ENCODE assay signal across 21 cellular contexts in genomic region chr6:153927867-153928266, GRCh38.
A peak's percentile ranks its signal among the peaks of the same experiment; 100 is the strongest.
DNase-seq lines count a peak whose midpoint lies in the region; ATAC-seq, FAIRE-seq and TF ChIP-seq lines count a peak whose summit lies in the region.
"Had no signal": no experiment of that assay in that cellular context is flagged by ENCODE, and none has a peak within 500 bp of the region (broad histone marks: within the 10 kb centered on the region; RNA-seq: fewer than 3 reads in every experiment).

No MANE protein-coding gene starts in this region.

- H3K4me1 ChIP-seq in HepG2 (ENCODE audit: insufficient read depth, low read length) (no peaks in the 10 kb centered on the region), right lobe of liver (no peaks in the 10 kb centered on the region), K562 (replicated peaks in 1 of 2; ENCODE audit: control insufficient read depth in 2 of 2, insufficient read depth in 2 of 2, low read length in 2 of 2) (no peaks in the 10 kb centered on the region), H1 (replicated peaks in 1 of 4; ENCODE audit: control insufficient read depth in 3 of 4, insufficient read depth in 4 of 4, low read length in 3 of 4) (no peaks in the 10 kb centered on the region), kidney (ENCODE audit: control insufficient read depth in 1 of 2, insufficient read depth in 1 of 2, low read depth in 1 of 2, low read length in 2 of 2) (no peaks in the 10 kb centered on the region), lower lobe of right lung (no peaks in the 10 kb centered on the region)
- H3K4me1 ChIP-seq: BLaER1, Caco-2 had no signal

- no peak for TF ChIP-seq EP300 in HepG2 (IDR thresholded peaks at IDR 0.05; ENCODE audit: low read depth in 2 of 2, low read length in 2 of 2)
- no peak for TF ChIP-seq EP300 in HepG2 (CRISPR knock-in tag; IDR thresholded peaks at IDR 0.05; ENCODE audit: borderline replicate concordance)
- no peak for TF ChIP-seq EP300 in K562 (IDR thresholded peaks at IDR 0.05; ENCODE audit: low read length)
- TF ChIP-seq EP300 in H1 (IDR thresholded peaks at IDR 0.05; ENCODE audit: borderline replicate concordance in 1 of 2, low read depth in 2 of 2, low read length in 2 of 2), result no peak

- H3K23ac ChIP-seq in H1 (ENCODE audit: insufficient read length), result no peak overlapping the region

- ATAC-seq in HepG2 (no peak), right lobe of liver (no peak), K562 (no peak), lower lobe of right lung (no peak)
- ATAC-seq: CD8-positive, alpha-beta T cell had no signal

- H2BK5ac ChIP-seq in H1 (ENCODE audit: low read depth, low read length), result no peak overlapping the region

- POLR2A ChIA-PET in HepG2 (lab: Yijun Ruan, JAX), result no interaction called here
- POLR2A ChIA-PET in K562 (lab: Yijun Ruan, JAX), result no interaction called here
- POLR2A ChIA-PET in H1 (lab: Charles Lee; ENCODE audit: partially characterized antibody), result no interaction called here

- H3K9ac ChIP-seq in HepG2 (ENCODE audit: insufficient read depth, low read depth, low read length), result no peak overlapping the region
- no peak overlapping the region for H3K9ac ChIP-seq in K562 (ENCODE audit: insufficient read depth in 1 of 2, low read depth in 2 of 2, low read length in 2 of 2)
- H3K9ac ChIP-seq in H1 (replicated peaks in 1 of 4; ENCODE audit: extremely low read depth in 1 of 4, low read depth in 3 of 4, low read length in 3 of 4), result no peak overlapping the region
- no peak overlapping the region for H3K9ac ChIP-seq in kidney (ENCODE audit: low read length in 2 of 2)
- H3K9ac ChIP-seq: BLaER1 had no signal

- no peak overlapping the region for H4K5ac ChIP-seq in H1 (ENCODE audit: insufficient read length, low read depth, low read length)

- H3K4me2 ChIP-seq in HepG2 (ENCODE audit: low read depth, low read length) (no peak overlapping the region), K562 (ENCODE audit: insufficient read depth, low read length) (no peak overlapping the region), H1 (ENCODE audit: insufficient read depth in 1 of 2, low read depth in 2 of 2, low read length in 2 of 2) (no peak overlapping the region)
- H3K4me2 ChIP-seq: BLaER1 had no signal

- 54% methylated on average over 1 of the region's 1 CpG for WGBS in HepG2 (ENCODE audit: low lambda C conversion rate)
- WGBS in right lobe of liver (ENCODE audit: insufficient coverage, low coverage, low lambda C conversion rate, missing lambda C conversion rate), result 57% methylated on average over 1 of the region's 1 CpG
- WGBS in K562 (ENCODE audit: insufficient coverage, low coverage, missing lambda C conversion rate), result 4% methylated on average over 1 of the region's 1 CpG
- WGBS in H1 (ENCODE audit: extremely low coverage in 1 of 2, insufficient coverage in 1 of 2, insufficient read length in 1 of 2, insufficient replicate concordance in 2 of 2, low coverage in 1 of 2, low lambda C conversion rate in 2 of 2, missing lambda C conversion rate in 1 of 2), 2 experiments, result 91% methylated on average over 1 of the region's 1 CpG; no CpG with 5 or more reads in 1 of the 2 experiments

- intact Hi-C loops in HepG2 (cut with micrococcal nuclease; ENCODE audit: unreplicated experiment) (no loop called here), right lobe of liver (cut with DNase I) (no loop called here), K562 (cut with micrococcal nuclease) (no loop called here), kidney (cut with DNase I) (no loop called here), lower lobe of right lung (cut with DNase I) (no loop called here)

- H3K56ac ChIP-seq in H1 (replicated peaks; ENCODE audit: insufficient read length, low read depth, low read length), result no peak overlapping the region

- H3K14ac ChIP-seq in H1 (ENCODE audit: insufficient read length), result no peak overlapping the region

- H3K4me3 ChIP-seq in HepG2 (replicated peaks in 1 of 3; ENCODE audit: insufficient read depth in 1 of 3, low read depth in 2 of 3, low read length in 3 of 3) (no peak overlapping the region), right lobe of liver (no peak overlapping the region), K562 (no peak overlapping the region), H1 (ENCODE audit: extremely low read depth in 1 of 4, insufficient read depth in 2 of 4, low read depth in 3 of 4, low read length in 4 of 4) (no peak overlapping the region), kidney (ENCODE audit: low read length in 2 of 2) (no peak overlapping the region), lower lobe of right lung (no peak overlapping the region)
- H3K4me3 ChIP-seq: BLaER1 had no signal

- no peaks in the 10 kb centered on the region for H3K23me2 ChIP-seq in H1 (ENCODE audit: low read depth, low read length)

- no peaks in the 10 kb centered on the region for H4K20me1 ChIP-seq in HepG2 (ENCODE audit: insufficient read depth, low read length)
- H4K20me1 ChIP-seq in K562 (replicated peaks; ENCODE audit: control insufficient read depth, insufficient read depth, low read length), result no peaks in the 10 kb centered on the region
- no peaks in the 10 kb centered on the region for H4K20me1 ChIP-seq in H1 (replicated peaks in 1 of 2; ENCODE audit: control insufficient read depth in 1 of 2, insufficient read depth in 2 of 2, low read length in 2 of 2)
- H4K20me1 ChIP-seq: BLaER1 had no signal

- no peak overlapping the region for H2AK5ac ChIP-seq in H1 (ENCODE audit: low read depth, low read length)

- H2AFZ ChIP-seq in HepG2 (ENCODE audit: low read length) (no peak overlapping the region), K562 (ENCODE audit: low read depth, low read length) (no peak overlapping the region), H1 (ENCODE audit: low read length) (no peak overlapping the region)

- no peak overlapping the region for H3K27ac ChIP-seq in HepG2 (ENCODE audit: extremely low read length, insufficient read depth, low read length)
- no peak overlapping the region for H3K27ac ChIP-seq in right lobe of liver
- no peak overlapping the region for H3K27ac ChIP-seq in K562 (ENCODE audit: extremely low read depth, low read depth, low read length)
- no peak overlapping the region for H3K27ac ChIP-seq in H1 (ENCODE audit: low read depth, low read length)
- H3K27ac ChIP-seq in kidney (ENCODE audit: low read depth in 2 of 2, low read length in 2 of 2), result no peak overlapping the region
- no peak overlapping the region for H3K27ac ChIP-seq in lower lobe of right lung
- H3K27ac ChIP-seq: 22Rv1, BLaER1, C4-2B had no signal

- no peaks in the 10 kb centered on the region for H3K79me1 ChIP-seq in H1 (ENCODE audit: low read depth, low read length)

- CTCF ChIA-PET in HepG2 (lab: Yijun Ruan, JAX; ENCODE audit: low intra/inter-chr PET ratio, low total read pairs) (no interaction called here), K562 (lab: Yijun Ruan, JAX; ENCODE audit: low intra/inter-chr PET ratio) (no interaction called here), H1 (lab: Charles Lee; ENCODE audit: partially characterized antibody) (no interaction called here)

- H2BK120ac ChIP-seq in H1 (replicated peaks; ENCODE audit: low read depth, low read length), result no peak overlapping the region

- H2BK12ac ChIP-seq in H1 (ENCODE audit: low read depth, low read length), result no peak overlapping the region

- H3K36me3 ChIP-seq in HepG2 (replicated peaks in 1 of 2; ENCODE audit: control insufficient read depth in 1 of 2, insufficient read depth in 2 of 2, low read length in 2 of 2), result no peaks in the 10 kb centered on the region
- H3K36me3 ChIP-seq in right lobe of liver, result no peaks in the 10 kb centered on the region
- H3K36me3 ChIP-seq in K562 (ENCODE audit: control insufficient read depth, insufficient read depth, low read length), result no peaks in the 10 kb centered on the region
- H3K36me3 ChIP-seq in H1 (ENCODE audit: control insufficient read depth in 2 of 4, insufficient read depth in 4 of 4, low read length in 3 of 4), result no peaks in the 10 kb centered on the region
- H3K36me3 ChIP-seq in kidney (ENCODE audit: control insufficient read depth in 1 of 2, insufficient read depth in 2 of 2, low read length in 2 of 2), result no peaks in the 10 kb centered on the region
- no peaks in the 10 kb centered on the region for H3K36me3 ChIP-seq in lower lobe of right lung
- H3K36me3 ChIP-seq: BLaER1 had no signal

- no peaks in the 10 kb centered on the region for H3K9me3 ChIP-seq in HepG2 (ENCODE audit: low read length)
- no peaks in the 10 kb centered on the region for H3K9me3 ChIP-seq in right lobe of liver
- H3K9me3 ChIP-seq in K562 (replicated peaks; ENCODE audit: control insufficient read depth, insufficient read depth, low read depth, low read length), result 0 out of 2 replicates have a peak, but pooled peaks cover 2% of the 10 kb centered on the region
- no peaks in the 10 kb centered on the region for H3K9me3 ChIP-seq in H1 (ENCODE audit: insufficient read depth in 2 of 2, low read depth in 1 of 2, low read length in 1 of 2)
- no peaks in the 10 kb centered on the region for H3K9me3 ChIP-seq in kidney (ENCODE audit: control insufficient read depth in 1 of 2, low read length in 2 of 2)
- H3K9me3 ChIP-seq in lower lobe of right lung, result no peaks in the 10 kb centered on the region
- H3K9me3 ChIP-seq: BLaER1, Caco-2 had no signal

- no peak for DNase-seq in HepG2 (ENCODE audit: low spot score)
- no peak for DNase-seq in right lobe of liver
- no peak for DNase-seq in K562 (ENCODE audit: extremely low read depth in 1 of 4, low spot score in 3 of 4)
- DNase-seq in H1 (ENCODE audit: low read depth in 1 of 2, low spot score in 2 of 2), result no peak
- no peak for DNase-seq in kidney
- no peak for DNase-seq in lower lobe of right lung
- no peak for DNase-seq in cerebellar nuclear complex (lab: John Stamatoyannopoulos, UW)
- no peak for DNase-seq in OCI-M1 (lab: John Stamatoyannopoulos, UW)
- DNase-seq: Caco-2; CD4-positive, CD25-positive, alpha-beta regulatory T cell; CD8-positive, alpha-beta T cell; DMS153; DND-41; H9; HFFc6 had no signal

- H2BK15ac ChIP-seq in H1 (ENCODE audit: low read length), result no peak overlapping the region

- no peaks in the 10 kb centered on the region for H3K27me3 ChIP-seq in HepG2 (ENCODE audit: control insufficient read depth in 1 of 2, insufficient read depth in 2 of 2, low read length in 2 of 2)
- no peaks in the 10 kb centered on the region for H3K27me3 ChIP-seq in right lobe of liver
- no peaks in the 10 kb centered on the region for H3K27me3 ChIP-seq in K562 (ENCODE audit: control insufficient read depth in 2 of 2, insufficient read depth in 2 of 2, low read length in 2 of 2)
- H3K27me3 ChIP-seq in H1 (replicated peaks in 1 of 4; ENCODE audit: control insufficient read depth in 3 of 4, extremely low read depth in 1 of 4, insufficient read depth in 3 of 4, low read length in 3 of 4), result no peaks in the 10 kb centered on the region
- H3K27me3 ChIP-seq in lower lobe of right lung (ENCODE audit: low read depth), result no peaks in the 10 kb centered on the region
- H3K27me3 ChIP-seq: BLaER1 had no signal

- no peak for TF ChIP-seq CTCF in HepG2 (CRISPR knock-in tag; IDR thresholded peaks at IDR 0.05)
- TF ChIP-seq CTCF in right lobe of liver (IDR thresholded peaks at IDR 0.05), result no peak
- no peak for TF ChIP-seq CTCF in K562 (IDR thresholded peaks at IDR 0.05 in 2 of 3, conservative IDR thresholded peaks at IDR 0.05 in 1 of 3; ENCODE audit: insufficient read depth in 2 of 3, low read depth in 1 of 3, low read length in 3 of 3)
- no peak for TF ChIP-seq CTCF in H1 (IDR thresholded peaks at IDR 0.05; ENCODE audit: control extremely low read depth in 1 of 3, insufficient read depth in 1 of 3, low read depth in 1 of 3, low read length in 3 of 3)
- no peak for TF ChIP-seq CTCF in kidney (IDR thresholded peaks at IDR 0.05; ENCODE audit: borderline replicate concordance, extremely low read depth, insufficient read depth)
- no peak for TF ChIP-seq CTCF in lower lobe of right lung (IDR thresholded peaks at IDR 0.05)

- H3K79me2 ChIP-seq in HepG2 (ENCODE audit: insufficient read depth, low read length), result no peaks in the 10 kb centered on the region
- no peaks in the 10 kb centered on the region for H3K79me2 ChIP-seq in K562 (ENCODE audit: control insufficient read depth, insufficient read depth, low read length)
- H3K79me2 ChIP-seq in H1 (ENCODE audit: control insufficient read depth in 1 of 2, insufficient read depth in 2 of 2, low read length in 2 of 2), result no peaks in the 10 kb centered on the region

- no peak overlapping the region for H4K8ac ChIP-seq in H1 (ENCODE audit: extremely low read depth, insufficient read depth, low read length)

- TF ChIP-seq POLR2A in HepG2 (IDR thresholded peaks at IDR 0.05; ENCODE audit: insufficient read depth in 1 of 2, low read depth in 2 of 2, low read length in 2 of 2) (no peak), right lobe of liver (IDR thresholded peaks at IDR 0.05) (no peak), K562 (conservative IDR thresholded peaks at IDR 0.05) (no peak), H1 (IDR thresholded peaks at IDR 0.05; ENCODE audit: control extremely low read depth in 1 of 2, low read depth in 2 of 2, low read length in 2 of 2) (no peak)

- FAIRE-seq in HepG2 (lab: Jason Lieb, UNC), result no peak
- no peak for FAIRE-seq in K562 (lab: Jason Lieb, UNC)
- FAIRE-seq in H1 (lab: Jason Lieb, UNC), result no peak
- FAIRE-seq in kidney (lab: Jason Lieb, UNC), result peak; percentile 33
- FAIRE-seq: A204.1, G401.6, GM12892 had no signal

- TF ChIP-seq RAD21 in HepG2 (CRISPR knock-in tag; IDR thresholded peaks at IDR 0.05), result no peak
- TF ChIP-seq RAD21 in K562 (CRISPR knock-in tag; conservative IDR thresholded peaks at IDR 0.05 in 1 of 2, IDR thresholded peaks at IDR 0.05 in 1 of 2), result no peak
- no peak for TF ChIP-seq RAD21 in H1 (IDR thresholded peaks at IDR 0.05 in 1 of 2, conservative IDR thresholded peaks at IDR 0.05 in 1 of 2; ENCODE audit: low read depth in 2 of 2, low read length in 2 of 2)

- H3K18ac ChIP-seq in H1 (ENCODE audit: extremely low read depth, low read length), result no peak overlapping the region

- no peak overlapping the region for H3K4ac ChIP-seq in H1 (replicated peaks; ENCODE audit: insufficient read length, low read depth, low read length)

- in situ Hi-C loops in HepG2 (cut with HindIII; ENCODE audit: extremely low pct_ligation_motif_present, low pct_unique_long_range_greater_than_20kb), result no loop called here
- in situ Hi-C loops in K562 (cut with MboI), result no loop called here

- no peaks in the 10 kb centered on the region for H3K9me1 ChIP-seq in K562 (ENCODE audit: control insufficient read depth, insufficient read depth, low read length)

- H2BK20ac ChIP-seq in H1 (ENCODE audit: low read length), result no peak overlapping the region

- BruUV-seq in HepG2 (replicated peaks; lab: Mats Ljungman, UMichigan) (no TSS peak), K562 (replicated peaks; lab: Mats Ljungman, UMichigan) (no TSS peak)

- no peak overlapping the region for H4K91ac ChIP-seq in H1 (replicated peaks; ENCODE audit: insufficient read length, low read length)

Comparison
In these comparisons a context has a peak if more than half of its experiments do, and no peak if none do; other contexts are left out.
1. Of the 241 proteins assayed by ChIP-seq in both HepG2 and K562: peak only in HepG2: none; only in K562: CEBPG; in both: CEBPB; in neither: 239.